Comparison of ENCODE assay signal across 12 cellular contexts in genomic region chr6:160708993-160709392, GRCh38. TPM values are rescaled to one million over a fixed set of nuclear protein-coding genes. Genes with fewer than 3 reads are reported as not detected.
"Had no signal": no experiment of that assay in that cellular context is flagged by ENCODE, and none has a peak within 500 bp of the region (broad histone marks: within the 10 kb centered on the region; RNA-seq: fewer than 3 reads in every experiment).

No MANE protein-coding gene starts in this region.

RNA-seq across cellular contexts. Expression of gene PLG, which starts 6.9 kb away (rescaled TPM):
- total RNA-seq: chondrocyte, dermis blood vessel endothelial cell, esophagus squamous epithelium, glomerular endothelial cell, heart right ventricle, left colon, mammary epithelial cell, mononuclear cell had no signal
- polyA plus RNA-seq: heart right ventricle, keratinocyte, mammary epithelial cell had no signal

RNA-seq across cellular contexts. Expression of gene LPA, which starts 44.9 kb away (rescaled TPM):
- total RNA-seq: chondrocyte, dermis blood vessel endothelial cell, gastrocnemius medialis, glomerular endothelial cell, heart right ventricle, left colon, left lung, left ventricle myocardium superior, mammary epithelial cell, mononuclear cell had no signal
- polyA plus RNA-seq: heart right ventricle, keratinocyte, mammary epithelial cell had no signal
